Comparison of ENCODE assay signal across 14 cellular contexts in the genomic region with DNA sequence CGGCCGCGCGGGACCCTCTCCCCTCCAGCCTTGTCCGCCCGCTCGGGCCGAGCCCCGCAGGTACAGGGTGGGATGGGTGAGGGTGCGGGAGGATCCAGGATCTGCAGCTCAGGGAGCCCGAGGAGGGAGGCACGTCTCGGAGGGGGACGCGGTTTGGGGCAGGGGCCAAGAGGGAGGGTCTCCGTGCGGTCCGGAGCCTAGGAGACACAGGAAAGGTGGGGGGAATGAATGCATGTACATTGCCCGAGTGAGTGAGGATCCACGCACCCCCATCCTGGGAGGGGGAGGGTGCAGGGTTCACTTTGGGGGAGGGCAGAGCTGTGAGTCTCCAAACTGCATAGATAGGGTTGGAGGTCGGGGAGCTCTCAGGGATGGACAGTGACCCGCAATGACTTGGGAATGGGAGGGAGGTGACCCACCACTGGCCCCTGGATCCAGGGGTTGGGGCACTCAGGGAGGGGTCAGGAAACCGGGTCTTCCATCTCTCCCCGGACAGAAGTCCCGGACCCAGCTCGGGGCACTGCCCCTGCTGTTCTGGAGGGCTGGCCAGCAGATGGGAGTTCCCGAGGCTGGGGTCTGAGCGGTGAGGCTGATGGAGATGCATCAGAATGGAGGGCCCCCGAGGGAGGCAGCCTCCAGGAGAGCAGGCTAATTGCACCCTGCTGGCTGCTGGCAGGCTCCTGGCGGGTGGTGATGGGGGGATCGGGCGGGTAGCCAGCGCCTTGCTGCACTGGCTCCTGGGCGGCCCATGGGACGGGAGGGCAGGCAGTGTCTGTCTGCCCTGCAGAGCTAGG. TPM values are rescaled to one million over a fixed set of nuclear protein-coding genes. Genes with fewer than 3 reads are reported as not detected.
DNase-seq lines count a peak whose midpoint lies in the region; ATAC-seq and TF ChIP-seq lines count a peak whose summit lies in the region.
"Had no signal": no experiment of that assay in that cellular context is flagged by ENCODE, and none has a peak within 500 bp of the region (broad histone marks: within the 10 kb centered on the region; RNA-seq: fewer than 3 reads in every experiment).

No MANE protein-coding gene starts in this region.

- ATAC-seq in activated T-cell treated with anti-CD3 and anti-CD28 coated beads, Interleukin-2, amount 50 U/mL, for 4 hours = no peak
- no peak for ATAC-seq in Panc1
- no peak for ATAC-seq in GM18873 (IDR thresholded peaks at IDR 0.05; ENCODE audit: low FRiP score, unreplicated experiment)

- no peak for TF ChIP-seq CTCF in Panc1 (IDR thresholded peaks at IDR 0.05)
- no peak for TF ChIP-seq CTCF in smooth muscle cell (IDR thresholded peaks at IDR 0.05; ENCODE audit: borderline replicate concordance, insufficient read depth, poor library complexity, severe bottlenecking)

- H3K4me2 ChIP-seq in smooth muscle cell = peak overlapping the region; percentile 83

- H3K4me1 Mint-ChIP-seq in activated T-cell treated with anti-CD3 and anti-CD28 coated beads, Interleukin-2, amount 50 U/mL, for 4 hours (ENCODE audit: low read depth) = peaks cover 4% of the 10 kb centered on the region

- intact Hi-C loops in Panc1 (cut with micrococcal nuclease; ENCODE audit: unreplicated experiment) = no loop called here

- H3K27me3 ChIP-seq in Panc1 (ENCODE audit: control insufficient read depth, insufficient read depth, low read length) (no peaks in the 10 kb centered on the region; the same call in 1 of the 2 replicates), iPS-18a (ENCODE audit: control insufficient read depth, insufficient read depth, low read length) (peaks cover 16% of the 10 kb centered on the region), smooth muscle cell (ENCODE audit: low read depth) (peaks cover 35% of the 10 kb centered on the region)

- no peak for DNase-seq in activated T-cell treated with anti-CD3 and anti-CD28 coated beads, Interleukin-2, amount 50 U/mL, for 4 hours
- no peak for DNase-seq in activated T-cell treated with anti-CD3 and anti-CD28 coated beads, Interleukin-2, amount 50 U/mL, for 48 hours
- DNase-seq in Panc1 (ENCODE audit: low read depth, low spot score) (no peak), smooth muscle cell (lab: John Stamatoyannopoulos, UW; ENCODE audit: unreplicated experiment) (no peak), AG08395 (ENCODE audit: low spot score) (no peak)
- no peak for DNase-seq in central memory CD4-positive, alpha-beta T cell
- DNase-seq: activated CD4-positive, alpha-beta T cell treated with anti-CD3 and anti-CD28 coated beads, Interleukin-2, amount 10 ng/mL, durations not matched to agents 24 days and 14 days; colonic mucosa; GDM1; NCI-H524 treated with DMSO at 0.1 percent for 48 hours; stimulated activated CD4-positive, alpha-beta T cell treated with anti-CD3 and anti-CD28 coated beads, Interleukin-12 subunit alpha, Interleukin-12 subunit beta, amount 100 ng/mL, for 4 hours had no signal

- POLR2A ChIA-PET in Panc1 (lab: Charles Lee) = no interaction called here

- no peaks in the 10 kb centered on the region for H3F3A ChIP-seq in smooth muscle cell (ENCODE audit: low read depth)

- no peaks in the 10 kb centered on the region for H3K36me3 Mint-ChIP-seq in activated T-cell treated with anti-CD3 and anti-CD28 coated beads, Interleukin-2, amount 50 U/mL, for 4 hours (ENCODE audit: insufficient read depth)

- H3K4me3 ChIP-seq in Panc1 (ENCODE audit: low read depth in 2 of 2, low read length in 2 of 2) (peak overlapping the region; percentile 33 to 39), iPS-18a (ENCODE audit: low read length) (peak overlapping the region; percentile 47), smooth muscle cell (peak overlapping the region; percentile 52)
- H3K4me3 ChIP-seq: colonic mucosa, SJSA1 had no signal

- peak overlapping the region; percentile 37 for H3K4me3 Mint-ChIP-seq in activated T-cell treated with anti-CD3 and anti-CD28 coated beads, Interleukin-2, amount 50 U/mL, for 4 hours
- H3K4me3 Mint-ChIP-seq: activated CD4-positive, alpha-beta T cell treated with anti-CD3 and anti-CD28 coated beads, Interleukin-2, amount 10 ng/mL, durations not matched to agents 24 days and 14 days had no signal

- H3K9ac ChIP-seq in iPS-18a (ENCODE audit: low read length) = no peak overlapping the region
- no peak overlapping the region for H3K9ac ChIP-seq in smooth muscle cell (ENCODE audit: low read depth)

- in situ Hi-C loops in Panc1 (cut with HindIII; ENCODE audit: low pct_unique_long_range_greater_than_20kb, low sequenced_read_pairs) = no loop called here

- H3K9me3 Mint-ChIP-seq in activated T-cell treated with anti-CD3 and anti-CD28 coated beads, Interleukin-2, amount 50 U/mL, for 4 hours = no peaks in the 10 kb centered on the region
- H3K9me3 Mint-ChIP-seq: activated CD4-positive, alpha-beta T cell treated with anti-CD3 and anti-CD28 coated beads, Interleukin-2, amount 10 ng/mL, durations not matched to agents 24 days and 14 days had no signal

- no peaks in the 10 kb centered on the region for H3K9me3 ChIP-seq in Panc1 (ENCODE audit: control insufficient read depth, insufficient read depth, low read depth, low read length)
- no peaks in the 10 kb centered on the region for H3K9me3 ChIP-seq in iPS-18a (ENCODE audit: control insufficient read depth, low read depth, low read length)
- H3K9me3 ChIP-seq in smooth muscle cell (replicated peaks; ENCODE audit: low read depth) = no peaks in the 10 kb centered on the region
- H3K9me3 ChIP-seq: colonic mucosa, SJSA1 had no signal

- 16% methylated on average over 19 of the region's 35 CpGs for WGBS in smooth muscle cell (ENCODE audit: low lambda C conversion rate)

- no TSS peak for BruUV-seq in Panc1 (replicated peaks; lab: Mats Ljungman, UMichigan)

- H4K20me1 ChIP-seq in smooth muscle cell (ENCODE audit: low read depth) = no peaks in the 10 kb centered on the region

- H3K36me3 ChIP-seq in Panc1 (ENCODE audit: control insufficient read depth, insufficient read depth, low read length) (no peaks in the 10 kb centered on the region), iPS-18a (ENCODE audit: control insufficient read depth, low read depth, low read length) (no peaks in the 10 kb centered on the region), smooth muscle cell (ENCODE audit: low read depth) (no peaks in the 10 kb centered on the region)
- H3K36me3 ChIP-seq: colonic mucosa, SJSA1 had no signal

- H3K27me3 Mint-ChIP-seq in activated T-cell treated with anti-CD3 and anti-CD28 coated beads, Interleukin-2, amount 50 U/mL, for 4 hours (ENCODE audit: low read depth) = peaks cover 42% of the 10 kb centered on the region

- H3K4me1 ChIP-seq in Panc1 (ENCODE audit: control insufficient read depth, insufficient read depth, low read length) (no peaks in the 10 kb centered on the region), iPS-18a (ENCODE audit: control insufficient read depth, low read depth, low read length) (peaks cover 8% of the 10 kb centered on the region), smooth muscle cell (ENCODE audit: low read depth) (no peaks in the 10 kb centered on the region)
- H3K4me1 ChIP-seq: colonic mucosa, SJSA1 had no signal

- CTCF ChIA-PET in Panc1 (lab: Charles Lee) = no interaction called here

- no peak overlapping the region for H2AFZ ChIP-seq in smooth muscle cell (ENCODE audit: low read depth)

- no peaks in the 10 kb centered on the region for H3K79me2 ChIP-seq in smooth muscle cell (ENCODE audit: low read depth)

- H3K27ac ChIP-seq in Panc1 (ENCODE audit: low read length) = no peak overlapping the region
- H3K27ac ChIP-seq in iPS-18a (ENCODE audit: low read length) = no peak overlapping the region
- H3K27ac ChIP-seq in smooth muscle cell (ENCODE audit: low read depth) = no peak overlapping the region
- H3K27ac ChIP-seq: colonic mucosa, SJSA1 had no signal

RNA-seq across cellular contexts. Expression of a gene that starts 0.5 kb away (rescaled TPM):
- total RNA-seq in activated T-cell treated with anti-CD3 and anti-CD28 coated beads, Interleukin-2, amount 50 U/mL, for 4 hours = under 1 TPM in 2 of 3 donors, not detected in 1; 0.24 to 0.32 TPM
- total RNA-seq in Panc1 (2021; ENCODE audit: unreplicated experiment) = 0.90 TPM
- 3.0 TPM for polyA plus RNA-seq in Panc1 (2012; ENCODE audit: insufficient read length)
- 0.22 and 5.3 TPM in 2 replicates for total RNA-seq in smooth muscle cell
- 4.2 and 4.6 TPM in 2 replicates for polyA plus RNA-seq in smooth muscle cell
- total RNA-seq: activated CD4-positive, alpha-beta T cell treated with anti-CD3 and anti-CD28 coated beads, Interleukin-2, amount 10 ng/mL, durations not matched to agents 24 days and 14 days; colonic mucosa; SJSA1 had no signal

RNA-seq across cellular contexts. Expression of a gene that starts 34.6 kb away (rescaled TPM):
- total RNA-seq in activated T-cell treated with anti-CD3 and anti-CD28 coated beads, Interleukin-2, amount 50 U/mL, for 4 hours = 100 to 1,000 TPM; 228 to 261 (median 236) TPM
- total RNA-seq in Panc1 (2021; ENCODE audit: unreplicated experiment) = 110 TPM
- polyA plus RNA-seq in Panc1 (2012; ENCODE audit: insufficient read length) = 188 TPM
- 32.1 and 34.5 TPM in 2 replicates for total RNA-seq in smooth muscle cell
- polyA plus RNA-seq in smooth muscle cell = 156 and 179 TPM in 2 replicates

RNA-seq across cellular contexts. Expression of a gene that starts 40.5 kb away (rescaled TPM):
- total RNA-seq in activated T-cell treated with anti-CD3 and anti-CD28 coated beads, Interleukin-2, amount 50 U/mL, for 4 hours = 10 to 100 TPM; 19.4 to 24.4 (median 22.4) TPM
- 21.4 TPM for total RNA-seq in Panc1 (2021; ENCODE audit: unreplicated experiment)
- 25.6 TPM for polyA plus RNA-seq in Panc1 (2012; ENCODE audit: insufficient read length)
- 3.5 and 4.4 TPM in 2 replicates for total RNA-seq in smooth muscle cell
- polyA plus RNA-seq in smooth muscle cell = 4.3 and 6.5 TPM in 2 replicates
